30 cellular contexts compared by ENCODE assay signal in the genomic region with DNA sequence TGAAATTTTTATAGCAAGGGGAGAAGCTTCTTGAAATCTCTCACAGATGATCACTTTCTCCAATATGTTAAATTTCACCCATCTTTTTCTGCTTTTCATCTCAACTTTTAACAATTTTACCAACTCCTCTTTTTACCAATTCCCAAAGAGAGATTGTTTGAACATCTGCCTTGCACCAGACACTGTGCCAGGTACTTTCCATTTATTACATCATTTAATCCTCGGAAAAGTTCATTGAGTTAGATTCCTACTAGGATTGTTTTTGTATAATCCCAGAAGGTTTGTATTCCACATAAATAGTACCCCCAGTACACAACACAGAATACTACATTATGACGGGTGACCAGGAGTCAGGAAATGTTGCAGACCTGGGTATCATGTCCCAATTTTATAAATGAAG.
"Had no signal": no experiment of that assay in that cellular context is flagged by ENCODE, and none has a peak within 500 bp of the region (broad histone marks: within the 10 kb centered on the region; RNA-seq: fewer than 3 reads in every experiment).

No MANE protein-coding gene starts in this region.

- H3K9me3 ChIP-seq: body of pancreas, gastrocnemius medialis had no signal

- H3K36me3 ChIP-seq: esophagus squamous epithelium, gastrocnemius medialis, WERI-Rb-1 had no signal

- H3K27ac Mint-ChIP-seq: activated B cell treated with CpG ODN at 0.5 μM for 24 hours; activated CD8-positive, alpha-beta T cell treated with anti-CD3 and anti-CD28 coated beads for 36 hours; activated naive CD8-positive, alpha-beta T cell; activated T-helper 17 cell treated with anti-CD3 and anti-CD28 coated beads, Interleukin-2, amount 50 U/mL, for 72 hours; T-helper 17 cell; T-helper 2 cell treated with Interferon-gamma antibody and Interleukin-4, amounts not matched to agents 5 μg/mL and 100 μg/mL, for 36 hours had no signal

- H3K4me3 Mint-ChIP-seq: activated B cell treated with CpG ODN at 0.5 μM for 24 hours; activated CD8-positive, alpha-beta T cell treated with anti-CD3 and anti-CD28 coated beads for 36 hours; activated naive CD8-positive, alpha-beta T cell; activated T-cell treated with anti-CD3 and anti-CD28 coated beads, Interleukin-2, amount 50 U/mL, for 4 hours; activated T-helper 17 cell treated with anti-CD3 and anti-CD28 coated beads, Interleukin-2, amount 50 U/mL, for 72 hours; effector memory CD8-positive, alpha-beta T cell; T-helper 17 cell; T-helper 2 cell treated with Interferon-gamma antibody and Interleukin-4, amounts not matched to agents 5 μg/mL and 100 μg/mL, for 36 hours had no signal

- H3K36me3 Mint-ChIP-seq: activated naive CD8-positive, alpha-beta T cell had no signal

- H3K27me3 Mint-ChIP-seq: activated B cell treated with CpG ODN at 0.5 μM for 24 hours; activated CD8-positive, alpha-beta T cell treated with anti-CD3 and anti-CD28 coated beads for 36 hours; effector memory CD8-positive, alpha-beta T cell; T-helper 17 cell had no signal

- DNase-seq: activated B cell treated with CpG ODN at 0.5 μM for 24 hours; activated CD4-positive, alpha-beta T cell treated with anti-CD3 and anti-CD28 coated beads for 48 hours; activated CD4-positive, alpha-beta T cell treated with anti-CD3 and anti-CD28 coated beads, Interleukin-2, amount 50 U/mL, for 1 hour; activated CD4-positive, alpha-beta T cell treated with anti-CD3 and anti-CD28 coated beads, Interleukin-2, amount 50 U/mL, for 48 hours; activated CD8-positive, alpha-beta memory T cell treated with anti-CD3 and anti-CD28 coated beads for 24 hours; activated CD8-positive, alpha-beta T cell treated with anti-CD3 and anti-CD28 coated beads for 36 hours; activated effector memory CD4-positive, alpha-beta T cell treated with Interleukin-2 at 50 U/mL for 16 hours; activated gamma-delta T cell treated with Interleukin-2 at 50 U/mL for 16 hours; activated naive CD4-positive, alpha-beta T cell treated with anti-CD3 and anti-CD28 coated beads, Interleukin-2, amount 50 U/mL, for 16 hours; activated naive CD4-positive, alpha-beta T cell treated with Interleukin-2 at 50 U/mL for 16 hours; activated T-cell treated with anti-CD3 and anti-CD28 coated beads, Interleukin-2, amount 50 U/mL, for 4 hours; amniotic stem cell; anterior cingulate cortex; body of pancreas; caudate nucleus; cortex of kidney; dermis blood vessel endothelial cell; effector CD4-positive, alpha-beta T cell; effector memory CD8-positive, alpha-beta T cell; esophagus squamous epithelium; foreskin keratinocyte; gastrocnemius medialis; glutamatergic neuron; T-helper 17 cell; T1000; WERI-Rb-1 had no signal

- H3K4me1 Mint-ChIP-seq: activated B cell treated with CpG ODN at 0.5 μM for 24 hours; activated T-helper 17 cell treated with anti-CD3 and anti-CD28 coated beads, Interleukin-2, amount 50 U/mL, for 72 hours; T-helper 17 cell had no signal

- H3K4me3 ChIP-seq: body of pancreas, esophagus squamous epithelium, gastrocnemius medialis had no signal

- H3K27me3 ChIP-seq: body of pancreas, esophagus squamous epithelium, gastrocnemius medialis had no signal

- H3K27ac ChIP-seq: body of pancreas, epithelial cell of prostate, esophagus squamous epithelium, foreskin keratinocyte, gastrocnemius medialis, WERI-Rb-1 had no signal

- H3K4me1 ChIP-seq: body of pancreas, esophagus squamous epithelium, foreskin keratinocyte, gastrocnemius medialis had no signal
